Comparison of ENCODE assay signal across 31 cellular contexts in the genomic region with DNA sequence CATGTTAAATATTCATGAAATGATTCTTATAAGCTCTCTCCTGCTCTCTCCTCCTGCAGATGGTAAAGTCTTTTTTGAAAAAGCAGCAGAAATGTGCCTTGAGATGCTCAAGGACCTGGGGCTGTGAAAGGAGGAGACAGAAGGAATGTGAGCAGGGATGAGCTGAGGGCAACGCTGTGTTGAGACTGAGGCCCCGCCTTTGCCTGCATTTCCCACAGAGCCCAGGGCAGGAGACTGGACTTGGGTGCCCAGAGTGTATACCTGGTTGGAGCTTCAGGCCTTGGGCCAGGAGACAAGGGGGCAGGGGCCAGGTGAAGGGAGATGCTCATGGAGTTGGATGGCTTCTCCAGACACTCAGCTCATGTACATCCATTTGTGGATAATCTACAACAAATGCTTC.
"Had no signal": no experiment of that assay in that cellular context is flagged by ENCODE, and none has a peak within 500 bp of the region (broad histone marks: within the 10 kb centered on the region; RNA-seq: fewer than 3 reads in every experiment).

No MANE protein-coding gene starts in this region.

- H3K4me1 ChIP-seq: parathyroid adenoma, prostate gland, right lobe of liver, sigmoid colon, suprapubic skin, testis, tibial artery, transverse colon, upper lobe of right lung, uterus had no signal

- H3K27ac ChIP-seq: neutrophil, ovary, parathyroid adenoma, prostate gland, right lobe of liver, sigmoid colon, suprapubic skin, testis, tibial artery, transverse colon, upper lobe of right lung, uterus had no signal

- DNase-seq: naive B cell; naive thymus-derived CD8-positive, alpha-beta T cell; nephron progenitor cell; nucleus accumbens; ovary; retina; right cardiac atrium; right lobe of liver; sigmoid colon; small intestine; stimulated activated CD4-positive, alpha-beta T cell treated with anti-CD3 and anti-CD28 coated beads, Interleukin-1b, Interleukin-23, amount 100 ng/mL, for 48 hours; stimulated activated CD4-positive, alpha-beta T cell treated with anti-CD3 and anti-CD28 coated beads, Interleukin-4, amount 100 ng/mL, for 1 hour; stimulated activated CD4-positive, alpha-beta T cell treated with anti-CD3 and anti-CD28 coated beads, Interleukin-4, amount 100 ng/mL, for 4 hours; stimulated activated CD8-positive, alpha-beta memory T cell treated with anti-CD3 and anti-CD28 coated beads, Interleukin-4, amount 100 ng/mL, for 48 hours; stimulated activated naive CD4-positive, alpha-beta T cell; stimulated activated naive CD8-positive, alpha-beta T cell treated with anti-CD3 and anti-CD28 coated beads, Interleukin-15, amount 100 ng/mL, for 72 hours; stimulated activated naive CD8-positive, alpha-beta T cell treated with anti-CD3 and anti-CD28 coated beads, Interleukin-15, Interleukin-2, amounts not matched to agents 100 U/mL and 50 U/mL, for 24 hours; substantia nigra; testis; tibial artery; transverse colon; upper lobe of right lung; uterus had no signal

- H3K4me3 Mint-ChIP-seq: naive B cell; naive thymus-derived CD8-positive, alpha-beta T cell; natural killer cell treated with Interleukin-12 subunit alpha and Interleukin-12 subunit beta and Interleukin-15 and Interleukin-18, amount 100 ng/mL, for 72 hours; nephron progenitor cell; neural crest cell; stimulated activated memory B cell treated with anti-CD40 and anti-IgM and Interleukin-4, amounts not matched to agents 10 μg/mL and 1 μg/mL and 100 μg/mL, for 72 hours; stimulated activated naive CD8-positive, alpha-beta T cell treated with anti-CD3 and anti-CD28 coated beads, Interleukin-15, amount 100 ng/mL, for 72 hours; type B pancreatic cell had no signal

- H3K4me3 ChIP-seq: ovary, prostate gland, right lobe of liver, sigmoid colon, suprapubic skin, testis, tibial artery, transverse colon, upper lobe of right lung, uterus had no signal

- H3K36me3 ChIP-seq: ovary, prostate gland, uterus had no signal

- H3K27ac Mint-ChIP-seq: naive B cell; natural killer cell treated with Interleukin-12 subunit alpha and Interleukin-12 subunit beta and Interleukin-15 and Interleukin-18, amount 100 ng/mL, for 72 hours; stimulated activated memory B cell treated with anti-CD40 and anti-IgM and Interleukin-4, amounts not matched to agents 10 μg/mL and 1 μg/mL and 100 μg/mL, for 72 hours; stimulated activated naive CD8-positive, alpha-beta T cell treated with anti-CD3 and anti-CD28 coated beads, Interleukin-15, amount 100 ng/mL, for 72 hours; type B pancreatic cell had no signal

- H3K9me3 Mint-ChIP-seq: naive B cell; naive thymus-derived CD8-positive, alpha-beta T cell; natural killer cell treated with Interleukin-12 subunit alpha and Interleukin-12 subunit beta and Interleukin-15 and Interleukin-18, amount 100 ng/mL, for 72 hours; nephron progenitor cell; neural crest cell; stimulated activated memory B cell treated with anti-CD40 and anti-IgM and Interleukin-4, amounts not matched to agents 10 μg/mL and 1 μg/mL and 100 μg/mL, for 72 hours; stimulated activated naive CD8-positive, alpha-beta T cell treated with anti-CD3 and anti-CD28 coated beads, Interleukin-15, amount 100 ng/mL, for 72 hours; type B pancreatic cell had no signal

- H3K27me3 Mint-ChIP-seq: naive B cell; naive thymus-derived CD8-positive, alpha-beta T cell; natural killer cell treated with Interleukin-12 subunit alpha and Interleukin-12 subunit beta and Interleukin-15 and Interleukin-18, amount 100 ng/mL, for 72 hours; stimulated activated memory B cell treated with anti-CD40 and anti-IgM and Interleukin-4, amounts not matched to agents 10 μg/mL and 1 μg/mL and 100 μg/mL, for 72 hours; stimulated activated naive CD8-positive, alpha-beta T cell treated with anti-CD3 and anti-CD28 coated beads, Interleukin-15, amount 100 ng/mL, for 72 hours; type B pancreatic cell had no signal

- H3K27me3 ChIP-seq: neutrophil, ovary, right lobe of liver, sigmoid colon, suprapubic skin, testis, tibial artery, transverse colon, upper lobe of right lung, uterus had no signal

- H3K9me3 ChIP-seq: neutrophil, ovary, prostate gland, right lobe of liver, sigmoid colon, suprapubic skin, testis, tibial artery, transverse colon, upper lobe of right lung, uterus had no signal

- H3K4me1 Mint-ChIP-seq: neural crest cell; stimulated activated memory B cell treated with anti-CD40 and anti-IgM and Interleukin-4, amounts not matched to agents 10 μg/mL and 1 μg/mL and 100 μg/mL, for 72 hours; stimulated activated naive CD8-positive, alpha-beta T cell treated with anti-CD3 and anti-CD28 coated beads, Interleukin-15, amount 100 ng/mL, for 72 hours had no signal
